In genomic region chr10:123132576-123133477, GRCh38 we compare ENCODE assay signal across 9 cellular contexts. TPM values are rescaled to one million over a fixed set of nuclear protein-coding genes. Genes with fewer than 3 reads are reported as not detected.
DNase-seq lines count a peak whose midpoint lies in the region; ATAC-seq, FAIRE-seq and TF ChIP-seq lines count a peak whose summit lies in the region.
"Had no signal": no experiment of that assay in that cellular context is flagged by ENCODE, and none has a peak within 500 bp of the region (broad histone marks: within the 10 kb centered on the region; RNA-seq: fewer than 3 reads in every experiment).

No MANE protein-coding gene starts in this region.

- dilution Hi-C loops in endothelial cell of umbilical vein (cut with MboI; ENCODE audit: extremely low pct_ligation_motif_present, low sequenced_read_pairs): no loop called here

- H3K27me3 ChIP-seq in endothelial cell of umbilical vein (ENCODE audit: control insufficient read depth in 2 of 2, insufficient read depth in 2 of 2, low read length in 2 of 2): peaks cover 74 to 77% of the 10 kb centered on the region in 2 experiments

- H3K4me2 ChIP-seq in endothelial cell of umbilical vein (ENCODE audit: insufficient read depth, low read length): peak overlapping the region; percentile 66

- ATAC-seq in HG02759 (IDR thresholded peaks at IDR 0.05; ENCODE audit: unreplicated experiment) (peak; percentile 63), GM19452 (IDR thresholded peaks at IDR 0.05; ENCODE audit: unreplicated experiment) (no peak)

- no TSS peak for BruUV-seq in endothelial cell of umbilical vein (replicated peaks; lab: Mats Ljungman, UMichigan)

- TF ChIP-seq CTCF in endothelial cell of umbilical vein (IDR thresholded peaks at IDR 0.05; ENCODE audit: extremely low read depth in 1 of 2, insufficient read depth in 1 of 2, low read depth in 1 of 2, low read length in 2 of 2): peak; percentile 90 to 92

- peak overlapping the region in 2 of 3 experiments; percentile 5 to 12 for H3K4me3 ChIP-seq in endothelial cell of umbilical vein (replicated peaks in 1 of 3; ENCODE audit: insufficient read depth in 1 of 3, low read depth in 1 of 3, low read length in 3 of 3)
- H3K4me3 ChIP-seq: skin epidermis had no signal

- no peak overlapping the region for H3K9ac ChIP-seq in endothelial cell of umbilical vein (replicated peaks; ENCODE audit: extremely low read depth, insufficient read depth, low read length)

- H3K79me2 ChIP-seq in endothelial cell of umbilical vein (ENCODE audit: control insufficient read depth, insufficient read depth, low read length): no peaks in the 10 kb centered on the region

- no peaks in the 10 kb centered on the region for H3K9me3 ChIP-seq in endothelial cell of umbilical vein (replicated peaks; ENCODE audit: control insufficient read depth, insufficient read depth, low read length)

- DNase-seq in EL (peak; percentile 79), NCI-H82 (lab: John Stamatoyannopoulos, UW) (peak; percentile 85), endothelial cell of umbilical vein (ENCODE audit: low read depth, low spot score) (peak; percentile 79), middle frontal gyrus (ENCODE audit: extremely low spot score, low spot score) (peak; percentile 65)
- peak; percentile 67 to 72 for DNase-seq in activated CD8-positive, alpha-beta memory T cell treated with anti-CD3 and anti-CD28 coated beads for 4 hours (ENCODE audit: low read depth in 2 of 2)
- peak; percentile 70 to 73 for DNase-seq in stimulated activated CD8-positive, alpha-beta memory T cell treated with anti-CD3 and anti-CD28 coated beads, Interleukin-15, amount 100 ng/mL, for 48 hours (ENCODE audit: low read depth in 2 of 2)

- H3K9me1 ChIP-seq in endothelial cell of umbilical vein (replicated peaks; ENCODE audit: control insufficient read depth, extremely low read depth, insufficient read depth, low read length): no peaks in the 10 kb centered on the region

- H3K36me3 ChIP-seq in endothelial cell of umbilical vein (ENCODE audit: control insufficient read depth in 2 of 2, extremely low read depth in 1 of 2, insufficient read depth in 2 of 2, low read length in 2 of 2): no peaks in the 10 kb centered on the region

- CTCF ChIA-PET in endothelial cell of umbilical vein (lab: Charles Lee): interaction anchor here (0.7 to 2.9 kb wide), 17 partner anchors 9 to 1256 kb away, joined by 3 to 20 read pairs (median 4); partner anchors contain the start of gene BUB3

- intact Hi-C loops in endothelial cell of umbilical vein (cut with micrococcal nuclease): loop anchor here (1.0 to 5.0 kb wide), 8 partner anchors 21 to 834 kb away; partner anchors contain the start of gene BUB3

- no peak for TF ChIP-seq POLR2A in endothelial cell of umbilical vein (IDR thresholded peaks at IDR 0.05; ENCODE audit: low read depth, low read length)

- peaks cover 10% of the 10 kb centered on the region for H3K4me1 ChIP-seq in endothelial cell of umbilical vein (ENCODE audit: control insufficient read depth, extremely low read depth, insufficient read depth, low read length)

- peak; percentile 94 for FAIRE-seq in endothelial cell of umbilical vein (lab: Jason Lieb, UNC)

- H4K20me1 ChIP-seq in endothelial cell of umbilical vein (replicated peaks; ENCODE audit: control insufficient read depth, extremely low read depth, insufficient read depth, low read length): no peaks in the 10 kb centered on the region

- no peak overlapping the region for H3K27ac ChIP-seq in endothelial cell of umbilical vein (ENCODE audit: insufficient read depth, low read depth, low read length)
- H3K27ac ChIP-seq: skin epidermis had no signal

- H2AFZ ChIP-seq in endothelial cell of umbilical vein (ENCODE audit: low read depth, low read length): peak overlapping the region; percentile 56

- POLR2A ChIA-PET in endothelial cell of umbilical vein (lab: Charles Lee): no interaction called here

TF ChIP-seq in endothelial cell of umbilical vein, 7 proteins besides CTCF, POLR2A, EP300 and RAD21:
- TF ChIP-seq MYC (IDR thresholded peaks at IDR 0.05; ENCODE audit: low read depth, low read length) (no peak), POLR2AphosphoS5 (IDR thresholded peaks at IDR 0.05; ENCODE audit: insufficient read depth, low read depth, low read length) (no peak), JUN (IDR thresholded peaks at IDR 0.05; ENCODE audit: borderline replicate concordance, insufficient read depth, insufficient read length, low read depth) (no peak), EZH2 (IDR thresholded peaks at IDR 0.05; ENCODE audit: borderline replicate concordance, low read depth, low read length, severe bottlenecking) (no peak), GATA2 (IDR thresholded peaks at IDR 0.05; ENCODE audit: insufficient read depth, insufficient read length, low read depth, low read length) (no peak), MAX (IDR thresholded peaks at IDR 0.05; ENCODE audit: insufficient read depth, insufficient read length) (no peak), FOS (IDR thresholded peaks at IDR 0.05; ENCODE audit: borderline replicate concordance, insufficient read depth, low read length) (no peak)

RNA-seq across cellular contexts. Expression of gene HMX3, which starts 2.9 kb away (rescaled TPM):
- not detected in 2 replicates for total RNA-seq in endothelial cell of umbilical vein
- polyA plus RNA-seq in endothelial cell of umbilical vein: not detected in 2 replicates
- not detected in 2 replicates for polyA plus RNA-seq in endothelial cell of umbilical vein (2011; cell fraction: cytosol; rRNA removed)
- polyA plus RNA-seq in endothelial cell of umbilical vein (2011; cell fraction: nucleus; rRNA removed): not detected in 2 replicates
- not detected in 2 replicates for polyA plus RNA-seq in endothelial cell of umbilical vein (2012)
- polyA minus RNA-seq in endothelial cell of umbilical vein: 0.17 TPM in 1 of 2 replicates, not detected in the other
- polyA minus RNA-seq in endothelial cell of umbilical vein (2011; cell fraction: cytosol; rRNA and poly(A)+ RNA removed): not detected
- not detected in 2 replicates for polyA minus RNA-seq in endothelial cell of umbilical vein (2011; cell fraction: nucleus; rRNA and poly(A)+ RNA removed)

RNA-seq across cellular contexts. Expression of gene HMX2, which starts 15.1 kb away (rescaled TPM):
- total RNA-seq in endothelial cell of umbilical vein: not detected in 2 replicates
- not detected in 2 replicates for polyA plus RNA-seq in endothelial cell of umbilical vein
- polyA plus RNA-seq in endothelial cell of umbilical vein (2011; cell fraction: cytosol; rRNA removed): not detected in 2 replicates
- not detected in 2 replicates for polyA plus RNA-seq in endothelial cell of umbilical vein (2011; cell fraction: nucleus; rRNA removed)
- polyA plus RNA-seq in endothelial cell of umbilical vein (2012): not detected in 2 replicates
- polyA minus RNA-seq in endothelial cell of umbilical vein: not detected in 2 replicates
- polyA minus RNA-seq in endothelial cell of umbilical vein (2011; cell fraction: cytosol; rRNA and poly(A)+ RNA removed): not detected
- not detected in 2 replicates for polyA minus RNA-seq in endothelial cell of umbilical vein (2011; cell fraction: nucleus; rRNA and poly(A)+ RNA removed)

RNA-seq across cellular contexts. Expression of gene BUB3, which starts 21.4 kb away (rescaled TPM):
- total RNA-seq in endothelial cell of umbilical vein: 178 and 193 TPM in 2 replicates
- 128 and 156 TPM in 2 replicates for polyA plus RNA-seq in endothelial cell of umbilical vein
- 168 and 174 TPM in 2 replicates for polyA plus RNA-seq in endothelial cell of umbilical vein (2011; cell fraction: cytosol; rRNA removed)
- polyA plus RNA-seq in endothelial cell of umbilical vein (2011; cell fraction: nucleus; rRNA removed): 230 and 247 TPM in 2 replicates
- polyA plus RNA-seq in endothelial cell of umbilical vein (2012): 143 and 224 TPM in 2 replicates
- 238 and 313 TPM in 2 replicates for polyA minus RNA-seq in endothelial cell of umbilical vein
- polyA minus RNA-seq in endothelial cell of umbilical vein (2011; cell fraction: cytosol; rRNA and poly(A)+ RNA removed): 207 TPM
- 170 and 216 TPM in 2 replicates for polyA minus RNA-seq in endothelial cell of umbilical vein (2011; cell fraction: nucleus; rRNA and poly(A)+ RNA removed)
